ENCODE assay signal across 1 cellular context in the genomic region with DNA sequence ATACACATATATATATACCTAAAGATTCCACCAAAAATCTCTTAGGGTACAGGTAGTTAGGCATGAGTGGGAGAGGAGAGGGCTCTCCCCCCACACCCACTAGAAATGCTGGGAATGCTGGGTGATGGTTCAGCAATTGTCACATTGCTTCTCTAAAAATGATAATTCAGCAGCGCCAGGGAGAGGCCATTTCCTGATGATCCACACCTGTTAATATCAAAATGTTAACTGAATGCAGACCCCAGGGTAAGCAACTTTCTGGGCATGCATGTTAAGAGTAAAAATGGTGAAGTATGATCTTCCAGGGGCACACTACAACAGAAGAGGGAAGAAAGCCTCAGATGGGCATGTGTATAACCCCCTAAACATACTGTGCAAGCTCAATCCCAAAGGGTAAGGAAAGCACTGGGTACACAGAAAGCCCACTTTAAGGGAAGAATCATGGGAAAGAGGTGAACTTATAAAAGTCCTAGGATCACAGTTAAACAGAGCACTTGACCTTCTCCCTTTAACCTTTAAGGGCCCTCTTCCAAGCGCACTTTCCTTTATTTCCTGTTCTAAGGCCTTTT.
TF ChIP-seq lines count a peak whose summit lies in the region.

No MANE protein-coding gene starts in this region.

TF ChIP-seq in K562, 482 proteins besides CTCF, POLR2A, EP300 and RAD21 (continued from another document and continues in another):
- TF ChIP-seq RERE (CRISPR knock-in tag; IDR thresholded peaks at IDR 0.05; ENCODE audit: borderline replicate concordance) (peak; percentile 93; the same call in 1 of the 2 replicates), MEIS2 (IDR thresholded peaks at IDR 0.05; ENCODE audit: partially characterized antibody) (no peak), TGIF2 (CRISPR knock-in tag; IDR thresholded peaks at IDR 0.05) (peak; percentile 75; the same call in 1 of the 2 replicates), NEUROD1 (IDR thresholded peaks at IDR 0.05; ENCODE audit: borderline replicate concordance, low read depth, low read length, partially characterized antibody) (no peak), GATAD2A (IDR thresholded peaks at IDR 0.05) (no peak), MTA1 (IDR thresholded peaks at IDR 0.05; ENCODE audit: borderline replicate concordance) (no peak), PTTG1 (tag; IDR thresholded peaks at IDR 0.05; ENCODE audit: low read depth) (no peak), TCF3 (CRISPR knock-in tag; IDR thresholded peaks at IDR 0.05) (no peak), ELF4 (CRISPR knock-in tag; IDR thresholded peaks at IDR 0.05) (no peak), PURB (CRISPR knock-in tag; IDR thresholded peaks at IDR 0.05; ENCODE audit: low read depth) (0 out of 2 replicates have a peak, but pooled peaks have one; percentile 69), POLR2AphosphoS2 (IDR thresholded peaks at IDR 0.05; ENCODE audit: low read length) (no peak), CREB1 (IDR thresholded peaks at IDR 0.05) (no peak), CREB1 (CRISPR knock-in tag; IDR thresholded peaks at IDR 0.05) (0 out of 2 replicates have a peak, but pooled peaks have one; percentile 44), HNRNPK (IDR thresholded peaks at IDR 0.05; ENCODE audit: low read depth, low read length, poor library complexity, severe bottlenecking) (no peak), E2F5 (CRISPR knock-in tag; IDR thresholded peaks at IDR 0.05) (0 out of 2 replicates have a peak, but pooled peaks have one; percentile 73), IRF2 (CRISPR knock-in tag; IDR thresholded peaks at IDR 0.05) (peak; percentile 91)
- TF ChIP-seq, protein P1, sequence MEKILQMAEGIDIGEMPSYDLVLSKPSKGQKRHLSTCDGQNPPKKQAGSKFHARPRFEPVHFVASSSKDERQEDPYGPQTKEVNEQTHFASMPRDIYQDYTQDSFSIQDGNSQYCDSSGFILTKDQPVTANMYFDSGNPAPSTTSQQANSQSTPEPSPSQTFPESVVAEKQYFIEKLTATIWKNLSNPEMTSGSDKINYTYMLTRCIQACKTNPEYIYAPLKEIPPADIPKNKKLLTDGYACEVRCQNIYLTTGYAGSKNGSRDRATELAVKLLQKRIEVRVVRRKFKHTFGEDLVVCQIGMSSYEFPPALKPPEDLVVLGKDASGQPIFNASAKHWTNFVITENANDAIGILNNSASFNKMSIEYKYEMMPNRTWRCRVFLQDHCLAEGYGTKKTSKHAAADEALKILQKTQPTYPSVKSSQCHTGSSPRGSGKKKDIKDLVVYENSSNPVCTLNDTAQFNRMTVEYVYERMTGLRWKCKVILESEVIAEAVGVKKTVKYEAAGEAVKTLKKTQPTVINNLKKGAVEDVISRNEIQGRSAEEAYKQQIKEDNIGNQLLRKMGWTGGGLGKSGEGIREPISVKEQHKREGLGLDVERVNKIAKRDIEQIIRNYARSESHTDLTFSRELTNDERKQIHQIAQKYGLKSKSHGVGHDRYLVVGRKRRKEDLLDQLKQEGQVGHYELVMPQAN (IDR thresholded peaks at IDR 0.05; ENCODE audit: borderline replicate concordance), result no peak
- TF ChIP-seq, protein P2, sequence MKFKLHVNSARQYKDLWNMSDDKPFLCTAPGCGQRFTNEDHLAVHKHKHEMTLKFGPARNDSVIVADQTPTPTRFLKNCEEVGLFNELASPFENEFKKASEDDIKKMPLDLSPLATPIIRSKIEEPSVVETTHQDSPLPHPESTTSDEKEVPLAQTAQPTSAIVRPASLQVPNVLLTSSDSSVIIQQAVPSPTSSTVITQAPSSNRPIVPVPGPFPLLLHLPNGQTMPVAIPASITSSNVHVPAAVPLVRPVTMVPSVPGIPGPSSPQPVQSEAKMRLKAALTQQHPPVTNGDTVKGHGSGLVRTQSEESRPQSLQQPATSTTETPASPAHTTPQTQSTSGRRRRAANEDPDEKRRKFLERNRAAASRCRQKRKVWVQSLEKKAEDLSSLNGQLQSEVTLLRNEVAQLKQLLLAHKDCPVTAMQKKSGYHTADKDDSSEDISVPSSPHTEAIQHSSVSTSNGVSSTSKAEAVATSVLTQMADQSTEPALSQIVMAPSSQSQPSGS (CRISPR knock-in tag; IDR thresholded peaks at IDR 0.05), result peak; percentile 32; the same call in 1 of the 2 replicates
- TF ChIP-seq, protein P3, sequence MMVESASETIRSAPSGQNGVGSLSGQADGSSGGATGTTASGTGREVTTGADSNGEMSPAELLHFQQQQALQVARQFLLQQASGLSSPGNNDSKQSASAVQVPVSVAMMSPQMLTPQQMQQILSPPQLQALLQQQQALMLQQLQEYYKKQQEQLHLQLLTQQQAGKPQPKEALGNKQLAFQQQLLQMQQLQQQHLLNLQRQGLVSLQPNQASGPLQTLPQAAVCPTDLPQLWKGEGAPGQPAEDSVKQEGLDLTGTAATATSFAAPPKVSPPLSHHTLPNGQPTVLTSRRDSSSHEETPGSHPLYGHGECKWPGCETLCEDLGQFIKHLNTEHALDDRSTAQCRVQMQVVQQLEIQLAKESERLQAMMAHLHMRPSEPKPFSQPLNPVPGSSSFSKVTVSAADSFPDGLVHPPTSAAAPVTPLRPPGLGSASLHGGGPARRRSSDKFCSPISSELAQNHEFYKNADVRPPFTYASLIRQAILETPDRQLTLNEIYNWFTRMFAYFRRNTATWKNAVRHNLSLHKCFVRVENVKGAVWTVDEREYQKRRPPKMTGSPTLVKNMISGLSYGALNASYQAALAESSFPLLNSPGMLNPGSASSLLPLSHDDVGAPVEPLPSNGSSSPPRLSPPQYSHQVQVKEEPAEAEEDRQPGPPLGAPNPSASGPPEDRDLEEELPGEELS (CRISPR knock-in tag; IDR thresholded peaks at IDR 0.05; ENCODE audit: borderline replicate concordance), result 0 out of 2 replicates have a peak, but pooled peaks have one; percentile 53
- TF ChIP-seq, protein P4, sequence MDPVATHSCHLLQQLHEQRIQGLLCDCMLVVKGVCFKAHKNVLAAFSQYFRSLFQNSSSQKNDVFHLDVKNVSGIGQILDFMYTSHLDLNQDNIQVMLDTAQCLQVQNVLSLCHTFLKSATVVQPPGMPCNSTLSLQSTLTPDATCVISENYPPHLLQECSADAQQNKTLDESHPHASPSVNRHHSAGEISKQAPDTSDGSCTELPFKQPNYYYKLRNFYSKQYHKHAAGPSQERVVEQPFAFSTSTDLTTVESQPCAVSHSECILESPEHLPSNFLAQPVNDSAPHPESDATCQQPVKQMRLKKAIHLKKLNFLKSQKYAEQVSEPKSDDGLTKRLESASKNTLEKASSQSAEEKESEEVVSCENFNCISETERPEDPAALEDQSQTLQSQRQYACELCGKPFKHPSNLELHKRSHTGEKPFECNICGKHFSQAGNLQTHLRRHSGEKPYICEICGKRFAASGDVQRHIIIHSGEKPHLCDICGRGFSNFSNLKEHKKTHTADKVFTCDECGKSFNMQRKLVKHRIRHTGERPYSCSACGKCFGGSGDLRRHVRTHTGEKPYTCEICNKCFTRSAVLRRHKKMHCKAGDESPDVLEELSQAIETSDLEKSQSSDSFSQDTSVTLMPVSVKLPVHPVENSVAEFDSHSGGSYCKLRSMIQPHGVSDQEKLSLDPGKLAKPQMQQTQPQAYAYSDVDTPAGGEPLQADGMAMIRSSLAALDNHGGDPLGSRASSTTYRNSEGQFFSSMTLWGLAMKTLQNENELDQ (CRISPR knock-in tag; IDR thresholded peaks at IDR 0.05; ENCODE audit: borderline replicate concordance), result no peak
- TF ChIP-seq, protein P5, sequence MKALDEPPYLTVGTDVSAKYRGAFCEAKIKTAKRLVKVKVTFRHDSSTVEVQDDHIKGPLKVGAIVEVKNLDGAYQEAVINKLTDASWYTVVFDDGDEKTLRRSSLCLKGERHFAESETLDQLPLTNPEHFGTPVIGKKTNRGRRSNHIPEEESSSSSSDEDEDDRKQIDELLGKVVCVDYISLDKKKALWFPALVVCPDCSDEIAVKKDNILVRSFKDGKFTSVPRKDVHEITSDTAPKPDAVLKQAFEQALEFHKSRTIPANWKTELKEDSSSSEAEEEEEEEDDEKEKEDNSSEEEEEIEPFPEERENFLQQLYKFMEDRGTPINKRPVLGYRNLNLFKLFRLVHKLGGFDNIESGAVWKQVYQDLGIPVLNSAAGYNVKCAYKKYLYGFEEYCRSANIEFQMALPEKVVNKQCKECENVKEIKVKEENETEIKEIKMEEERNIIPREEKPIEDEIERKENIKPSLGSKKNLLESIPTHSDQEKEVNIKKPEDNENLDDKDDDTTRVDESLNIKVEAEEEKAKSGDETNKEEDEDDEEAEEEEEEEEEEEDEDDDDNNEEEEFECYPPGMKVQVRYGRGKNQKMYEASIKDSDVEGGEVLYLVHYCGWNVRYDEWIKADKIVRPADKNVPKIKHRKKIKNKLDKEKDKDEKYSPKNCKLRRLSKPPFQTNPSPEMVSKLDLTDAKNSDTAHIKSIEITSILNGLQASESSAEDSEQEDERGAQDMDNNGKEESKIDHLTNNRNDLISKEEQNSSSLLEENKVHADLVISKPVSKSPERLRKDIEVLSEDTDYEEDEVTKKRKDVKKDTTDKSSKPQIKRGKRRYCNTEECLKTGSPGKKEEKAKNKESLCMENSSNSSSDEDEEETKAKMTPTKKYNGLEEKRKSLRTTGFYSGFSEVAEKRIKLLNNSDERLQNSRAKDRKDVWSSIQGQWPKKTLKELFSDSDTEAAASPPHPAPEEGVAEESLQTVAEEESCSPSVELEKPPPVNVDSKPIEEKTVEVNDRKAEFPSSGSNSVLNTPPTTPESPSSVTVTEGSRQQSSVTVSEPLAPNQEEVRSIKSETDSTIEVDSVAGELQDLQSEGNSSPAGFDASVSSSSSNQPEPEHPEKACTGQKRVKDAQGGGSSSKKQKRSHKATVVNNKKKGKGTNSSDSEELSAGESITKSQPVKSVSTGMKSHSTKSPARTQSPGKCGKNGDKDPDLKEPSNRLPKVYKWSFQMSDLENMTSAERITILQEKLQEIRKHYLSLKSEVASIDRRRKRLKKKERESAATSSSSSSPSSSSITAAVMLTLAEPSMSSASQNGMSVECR (CRISPR knock-in tag; IDR thresholded peaks at IDR 0.05), result peak; percentile 48; the same call in 1 of the 2 replicates
- TF ChIP-seq, protein P6, sequence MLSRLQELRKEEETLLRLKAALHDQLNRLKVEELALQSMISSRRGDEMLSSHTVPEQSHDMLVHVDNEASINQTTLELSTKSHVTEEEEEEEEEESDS (CRISPR knock-in tag; IDR thresholded peaks at IDR 0.05), result no peak
- TF ChIP-seq, protein P7, sequence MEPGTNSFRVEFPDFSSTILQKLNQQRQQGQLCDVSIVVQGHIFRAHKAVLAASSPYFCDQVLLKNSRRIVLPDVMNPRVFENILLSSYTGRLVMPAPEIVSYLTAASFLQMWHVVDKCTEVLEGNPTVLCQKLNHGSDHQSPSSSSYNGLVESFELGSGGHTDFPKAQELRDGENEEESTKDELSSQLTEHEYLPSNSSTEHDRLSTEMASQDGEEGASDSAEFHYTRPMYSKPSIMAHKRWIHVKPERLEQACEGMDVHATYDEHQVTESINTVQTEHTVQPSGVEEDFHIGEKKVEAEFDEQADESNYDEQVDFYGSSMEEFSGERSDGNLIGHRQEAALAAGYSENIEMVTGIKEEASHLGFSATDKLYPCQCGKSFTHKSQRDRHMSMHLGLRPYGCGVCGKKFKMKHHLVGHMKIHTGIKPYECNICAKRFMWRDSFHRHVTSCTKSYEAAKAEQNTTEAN (CRISPR knock-in tag; IDR thresholded peaks at IDR 0.05), result 0 out of 2 replicates have a peak, but pooled peaks have one; percentile 66
- TF ChIP-seq, protein P8, sequence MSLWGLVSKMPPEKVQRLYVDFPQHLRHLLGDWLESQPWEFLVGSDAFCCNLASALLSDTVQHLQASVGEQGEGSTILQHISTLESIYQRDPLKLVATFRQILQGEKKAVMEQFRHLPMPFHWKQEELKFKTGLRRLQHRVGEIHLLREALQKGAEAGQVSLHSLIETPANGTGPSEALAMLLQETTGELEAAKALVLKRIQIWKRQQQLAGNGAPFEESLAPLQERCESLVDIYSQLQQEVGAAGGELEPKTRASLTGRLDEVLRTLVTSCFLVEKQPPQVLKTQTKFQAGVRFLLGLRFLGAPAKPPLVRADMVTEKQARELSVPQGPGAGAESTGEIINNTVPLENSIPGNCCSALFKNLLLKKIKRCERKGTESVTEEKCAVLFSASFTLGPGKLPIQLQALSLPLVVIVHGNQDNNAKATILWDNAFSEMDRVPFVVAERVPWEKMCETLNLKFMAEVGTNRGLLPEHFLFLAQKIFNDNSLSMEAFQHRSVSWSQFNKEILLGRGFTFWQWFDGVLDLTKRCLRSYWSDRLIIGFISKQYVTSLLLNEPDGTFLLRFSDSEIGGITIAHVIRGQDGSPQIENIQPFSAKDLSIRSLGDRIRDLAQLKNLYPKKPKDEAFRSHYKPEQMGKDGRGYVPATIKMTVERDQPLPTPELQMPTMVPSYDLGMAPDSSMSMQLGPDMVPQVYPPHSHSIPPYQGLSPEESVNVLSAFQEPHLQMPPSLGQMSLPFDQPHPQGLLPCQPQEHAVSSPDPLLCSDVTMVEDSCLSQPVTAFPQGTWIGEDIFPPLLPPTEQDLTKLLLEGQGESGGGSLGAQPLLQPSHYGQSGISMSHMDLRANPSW (CRISPR knock-in tag; IDR thresholded peaks at IDR 0.05), result 0 out of 2 replicates have a peak, but pooled peaks have one; percentile 64
